Comparison of ENCODE assay signal across 12 cellular contexts in genomic region chr7:2553108-2553507, GRCh38. TPM values are rescaled to one million over a fixed set of nuclear protein-coding genes. Genes with fewer than 3 reads are reported as not detected.
A peak's percentile ranks its signal among the peaks of the same experiment; 100 is the strongest.
DNase-seq lines count a peak whose midpoint lies in the region; TF ChIP-seq lines count a peak whose summit lies in the region.
"Had no signal": no experiment of that assay in that cellular context is flagged by ENCODE, and none has a peak within 500 bp of the region (broad histone marks: within the 10 kb centered on the region; RNA-seq: fewer than 3 reads in every experiment).

No MANE protein-coding gene starts in this region.

- peaks cover 0 to 29% (median 6%) of the 10 kb centered on the region in 3 donors for H3K36me3 Mint-ChIP-seq in CD8-positive, alpha-beta memory T cell
- H3K36me3 Mint-ChIP-seq in glutamatergic neuron (ENCODE audit: unreplicated experiment): no peaks in the 10 kb centered on the region

- peaks cover 35 to 55% (median 44%) of the 10 kb centered on the region in 11 experiments for H3K36me3 ChIP-seq in BLaER1 treated with 17β-estradiol and CSF1 and Interleukin-3, amounts not matched to agents 10 nM and 100 nM
- peaks cover under 1% of the 10 kb centered on the region for H3K36me3 ChIP-seq in CD8-positive, alpha-beta memory T cell (ENCODE audit: insufficient read depth, low read length)
- H3K36me3 ChIP-seq in WERI-Rb-1: peaks cover 30% of the 10 kb centered on the region

- peak overlapping the region in 10 of 11 experiments; percentile 41 to 100 (median 99); a peak in 14 of 22 replicates for H3K4me2 ChIP-seq in BLaER1 treated with 17β-estradiol and CSF1 and Interleukin-3, amounts not matched to agents 10 nM and 100 nM

- CTCF ChIA-PET in CD8-positive, alpha-beta memory T cell (lab: Charles Lee): interaction anchor here (0.6 to 2.3 kb wide), 2 partner anchors 43 to 156 kb away, joined by 3 to 7 read pairs; no protein-coding TSS in a partner anchor

- no peak overlapping the region for H3K4me3 ChIP-seq in BLaER1 treated with 17β-estradiol and CSF1 and Interleukin-3, amounts not matched to agents 10 nM and 100 nM
- H3K4me3 ChIP-seq in CD8-positive, alpha-beta memory T cell (ENCODE audit: low read length): no peak overlapping the region
- H3K4me3 ChIP-seq in WERI-Rb-1 (ENCODE audit: low read depth, low read length): peak overlapping the region; percentile 24; the same call in 1 of the 2 replicates

- peaks cover 39 to 56% (median 45%) of the 10 kb centered on the region in 3 donors for H3K4me1 Mint-ChIP-seq in CD8-positive, alpha-beta memory T cell
- H3K4me1 Mint-ChIP-seq in glutamatergic neuron (ENCODE audit: low read depth, unreplicated experiment): peaks cover 5% of the 10 kb centered on the region

- H3K4me1 ChIP-seq in BLaER1 treated with 17β-estradiol and CSF1 and Interleukin-3, amounts not matched to agents 10 nM and 100 nM: peaks cover 45 to 61% (median 53%) of the 10 kb centered on the region in 10 experiments
- peaks cover 26% of the 10 kb centered on the region for H3K4me1 ChIP-seq in CD8-positive, alpha-beta memory T cell (ENCODE audit: insufficient read depth, low read length)

- H3K9ac ChIP-seq in BLaER1 treated with 17β-estradiol and CSF1 and Interleukin-3, amounts not matched to agents 10 nM and 100 nM: peak overlapping the region in 1 of 11 experiments; percentile 100; a peak in 2 of 22 replicates

- no peaks in the 10 kb centered on the region; a peak in 1 of 22 replicates for H3K9me3 ChIP-seq in BLaER1 treated with 17β-estradiol and CSF1 and Interleukin-3, amounts not matched to agents 10 nM and 100 nM (replicated peaks in 1 of 11)
- H3K9me3 ChIP-seq in CD8-positive, alpha-beta memory T cell (ENCODE audit: low read length): no peaks in the 10 kb centered on the region
- H3K9me3 ChIP-seq in WERI-Rb-1 (ENCODE audit: severe bottlenecking): no peaks in the 10 kb centered on the region
- H3K9me3 ChIP-seq: stomach had no signal

- POLR2A ChIA-PET in CD8-positive, alpha-beta memory T cell (lab: Charles Lee): interaction anchor here (0.7 kb wide), 2 partner anchors 41 to 1943 kb away, joined by 3 read pairs; no protein-coding TSS in a partner anchor

- no peak for DNase-seq in CD8-positive, alpha-beta memory T cell
- DNase-seq in WERI-Rb-1 (no peak), glutamatergic neuron (no peak), activated gamma-delta T cell treated with Interleukin-2 at 50 U/mL for 16 hours (no peak), H4 (ENCODE audit: low spot score) (no peak), posterior vena cava (ENCODE audit: low spot score) (no peak)
- DNase-seq: NCI-H2029 treated with DMSO at 0.1 percent for 48 hours, NCI-H526, small intestine, stomach, T-helper 9 cell had no signal

- peaks cover 0 to 2% of the 10 kb centered on the region in 2 donors for H3K27me3 Mint-ChIP-seq in CD8-positive, alpha-beta memory T cell
- peaks cover 3% of the 10 kb centered on the region for H3K27me3 Mint-ChIP-seq in glutamatergic neuron (ENCODE audit: unreplicated experiment)

- TF ChIP-seq CTCF in WERI-Rb-1 (IDR thresholded peaks at IDR 0.05; ENCODE audit: low read depth, low read length) (no peak), glutamatergic neuron (IDR thresholded peaks at IDR 0.05; ENCODE audit: partially characterized antibody, unreplicated experiment) (no peak)

- no peaks in the 10 kb centered on the region for H3K9me3 Mint-ChIP-seq in CD8-positive, alpha-beta memory T cell
- peaks cover 10% of the 10 kb centered on the region for H3K9me3 Mint-ChIP-seq in glutamatergic neuron (ENCODE audit: unreplicated experiment)

- peak overlapping the region in 3 of 8 donors; percentile 29 to 84 (median 84) for H3K27ac Mint-ChIP-seq in CD8-positive, alpha-beta memory T cell
- no peak overlapping the region for H3K27ac Mint-ChIP-seq in glutamatergic neuron (ENCODE audit: unreplicated experiment)

- H3K27me3 ChIP-seq in BLaER1 treated with 17β-estradiol and CSF1 and Interleukin-3, amounts not matched to agents 10 nM and 100 nM: no peaks in the 10 kb centered on the region
- no peaks in the 10 kb centered on the region for H3K27me3 ChIP-seq in CD8-positive, alpha-beta memory T cell (ENCODE audit: insufficient read depth, low read length, poor library complexity, severe bottlenecking)
- no peaks in the 10 kb centered on the region for H3K27me3 ChIP-seq in WERI-Rb-1 (ENCODE audit: insufficient read depth, low read depth, severe bottlenecking)
- H3K27me3 ChIP-seq: stomach had no signal

- intact Hi-C loops in posterior vena cava (cut with DNase I): loop anchor here in 1 of 2 donors (10.0 kb wide), 1 partner anchor 78 kb away; the partner anchor contains the start of gene GRIFIN

- no peak overlapping the region for H3K27ac ChIP-seq in BLaER1 treated with 17β-estradiol and CSF1 and Interleukin-3, amounts not matched to agents 10 nM and 100 nM
- no peak overlapping the region for H3K27ac ChIP-seq in CD8-positive, alpha-beta memory T cell (ENCODE audit: low read depth, low read length)
- peak overlapping the region; percentile 100 for H3K27ac ChIP-seq in WERI-Rb-1
- H3K27ac ChIP-seq: stomach had no signal

- peak overlapping the region in 5 of 7 donors; percentile 51 to 90 (median 86) for H3K4me3 Mint-ChIP-seq in CD8-positive, alpha-beta memory T cell
- H3K4me3 Mint-ChIP-seq in glutamatergic neuron (ENCODE audit: unreplicated experiment): peak overlapping the region; percentile 25

- H4K20me1 ChIP-seq in BLaER1 treated with 17β-estradiol and CSF1 and Interleukin-3, amounts not matched to agents 10 nM and 100 nM: peaks cover 0 to 40% (median 20%) of the 10 kb centered on the region in 11 experiments; a peak in 17 of 22 replicates

RNA-seq across cellular contexts. Expression of gene BRAT1, which starts 2.2 kb away (rescaled TPM):
- 10 to 100 TPM; 35.0 to 38.8 TPM for total RNA-seq in CD8-positive, alpha-beta memory T cell
- 41.9 TPM for polyA plus RNA-seq in CD8-positive, alpha-beta memory T cell
- total RNA-seq in glutamatergic neuron (ENCODE audit: unreplicated experiment) (30.5 TPM), posterior vena cava (10 to 100 TPM; 16.3 to 17.2 TPM)
- total RNA-seq in H4 (2014; rRNA removed; shearing (Covaris generic)): 31.7 and 41.5 TPM in 2 replicates

RNA-seq across cellular contexts. Expression of gene IQCE, which starts 5.7 kb away (rescaled TPM):
- 10 to 100 TPM in 1 of 2 experiments, 1 to 10 TPM in 1; 9.6 to 10.4 TPM for total RNA-seq in CD8-positive, alpha-beta memory T cell
- polyA plus RNA-seq in CD8-positive, alpha-beta memory T cell: 4.1 TPM
- 12.0 TPM for total RNA-seq in glutamatergic neuron (ENCODE audit: unreplicated experiment)
- 13.5 and 17.2 TPM in 2 replicates for total RNA-seq in H4 (2014; rRNA removed; shearing (Covaris generic))
- 10 to 100 TPM; 14.6 to 19.1 TPM for total RNA-seq in posterior vena cava

RNA-seq across cellular contexts. Expression of gene LFNG, which starts 33.5 kb away (rescaled TPM):
- 10 to 100 TPM; 28.0 to 30.8 TPM for total RNA-seq in CD8-positive, alpha-beta memory T cell
- 2.0 TPM for polyA plus RNA-seq in CD8-positive, alpha-beta memory T cell
- total RNA-seq in glutamatergic neuron (ENCODE audit: unreplicated experiment) (75.5 TPM), posterior vena cava (10 to 100 TPM; 15.2 to 16.5 TPM)
- total RNA-seq in H4 (2014; rRNA removed; shearing (Covaris generic)): 11.0 and 14.7 TPM in 2 replicates
